ENCODE assay signal across 12 cellular contexts in genomic region chr1:112904831-112905227, GRCh38. TPM values are rescaled to one million over a fixed set of nuclear protein-coding genes. Genes with fewer than 3 reads are reported as not detected.
DNase-seq lines count a peak whose midpoint lies in the region; ATAC-seq and TF ChIP-seq lines count a peak whose summit lies in the region.
"Had no signal": no experiment of that assay in that cellular context is flagged by ENCODE, and none has a peak within 500 bp of the region (broad histone marks: within the 10 kb centered on the region; RNA-seq: fewer than 3 reads in every experiment).

No MANE protein-coding gene starts in this region.

- H3K27ac Mint-ChIP-seq in HFFc6 (peak overlapping the region; percentile 79), WTC11 (peak overlapping the region; percentile 97), progenitor cell of endocrine pancreas (peak overlapping the region; percentile 69)
- H3K27ac Mint-ChIP-seq: immature natural killer cell; stimulated activated memory B cell treated with anti-CD40 and anti-IgM and Interleukin-4, amounts not matched to agents 10 μg/mL and 1 μg/mL and 100 μg/mL, for 72 hours had no signal

- no peak overlapping the region; the same call in 1 of the 2 replicates for H3K4me3 ChIP-seq in iPS-20b (ENCODE audit: low read length)

- H3K27me3 Mint-ChIP-seq in HFFc6 (ENCODE audit: insufficient read depth) (peaks cover 3% of the 10 kb centered on the region; the same call in 1 of the 2 replicates), WTC11 (ENCODE audit: low read depth) (no peaks in the 10 kb centered on the region), progenitor cell of endocrine pancreas (no peaks in the 10 kb centered on the region)
- H3K27me3 Mint-ChIP-seq: stimulated activated memory B cell treated with anti-CD40 and anti-IgM and Interleukin-4, amounts not matched to agents 10 μg/mL and 1 μg/mL and 100 μg/mL, for 72 hours had no signal

- H3K27ac ChIP-seq in iPS-20b (ENCODE audit: low read length), result no peak overlapping the region

- 0 out of 2 replicates have a peak, but pooled peaks cover 5% of the 10 kb centered on the region for H3K36me3 ChIP-seq in iPS-20b (ENCODE audit: insufficient read depth, low read depth, low read length)

- no peaks in the 10 kb centered on the region for H3K27me3 ChIP-seq in iPS-20b (ENCODE audit: insufficient read depth, low read length)

- H3K4me1 ChIP-seq in iPS-20b (ENCODE audit: insufficient read depth, low read length), result peaks cover 25% of the 10 kb centered on the region

- H3K9me3 ChIP-seq in iPS-20b (ENCODE audit: insufficient read depth, low read depth, low read length), result no peaks in the 10 kb centered on the region

- POLR2A ChIA-PET in WTC11 (lab: Charles Lee), result interaction anchor here (0.8 to 1.8 kb wide), 3 partner anchors 137 to 168 kb away, joined by 3 to 4 read pairs (median 4); partner anchors contain the start of gene LRIG2

- no peak for DNase-seq in HFFc6
- DNase-seq in WTC11 (ENCODE audit: low spot score), result no peak
- DNase-seq in progenitor cell of endocrine pancreas (ENCODE audit: low spot score, unreplicated experiment), result no peak
- no peak for DNase-seq in ureter (ENCODE audit: low spot score)
- DNase-seq in activated CD4-positive, alpha-beta T cell treated with anti-CD3 and anti-CD28 coated beads, Interleukin-2, amount 50 U/mL, for 4 hours, result no peak
- DNase-seq in NCI-H2227 (lab: John Stamatoyannopoulos, UW; ENCODE audit: unreplicated experiment), result no peak
- DNase-seq: activated T-cell treated with anti-CD3 and anti-CD28 coated beads for 4 hours, anterior cingulate cortex, immature natural killer cell had no signal

- H3K36me3 Mint-ChIP-seq in HFFc6 (ENCODE audit: low read depth) (peaks cover 19% of the 10 kb centered on the region; the same call in 1 of the 2 replicates), WTC11 (peaks cover 7% of the 10 kb centered on the region; the same call in 1 of the 2 replicates), progenitor cell of endocrine pancreas (ENCODE audit: insufficient read depth) (peaks cover 3% of the 10 kb centered on the region)
- H3K36me3 Mint-ChIP-seq: immature natural killer cell; stimulated activated memory B cell treated with anti-CD40 and anti-IgM and Interleukin-4, amounts not matched to agents 10 μg/mL and 1 μg/mL and 100 μg/mL, for 72 hours had no signal

- CTCF ChIA-PET in WTC11 (lab: Charles Lee), result interaction anchor here (1.0 to 3.0 kb wide), 5 partner anchors 50 to 189 kb away, joined by 3 to 20 read pairs (median 12); partner anchors contain the start of genes LRIG2 and PPM1J

- H3K9ac ChIP-seq in iPS-20b (ENCODE audit: low read depth, low read length), result 0 out of 2 replicates have a peak overlapping the region, but pooled peaks have one; percentile 23

- H3K9me3 Mint-ChIP-seq in HFFc6 (no peaks in the 10 kb centered on the region; the same call in 1 of the 2 replicates), WTC11 (no peaks in the 10 kb centered on the region), progenitor cell of endocrine pancreas (ENCODE audit: low read depth) (no peaks in the 10 kb centered on the region)
- H3K9me3 Mint-ChIP-seq: immature natural killer cell; stimulated activated memory B cell treated with anti-CD40 and anti-IgM and Interleukin-4, amounts not matched to agents 10 μg/mL and 1 μg/mL and 100 μg/mL, for 72 hours had no signal

- H3K4me1 Mint-ChIP-seq in HFFc6 (ENCODE audit: low read depth) (peaks cover 50% of the 10 kb centered on the region), WTC11 (peaks cover 61% of the 10 kb centered on the region), progenitor cell of endocrine pancreas (ENCODE audit: low read depth) (peaks cover 9% of the 10 kb centered on the region)
- H3K4me1 Mint-ChIP-seq: immature natural killer cell had no signal

- ATAC-seq in WTC11, result peak; percentile 58
- ATAC-seq in HG02852 (IDR thresholded peaks at IDR 0.05; ENCODE audit: unreplicated experiment), result no peak
- ATAC-seq: stimulated activated memory B cell treated with anti-CD40 and anti-IgM and Interleukin-4, amounts not matched to agents 10 μg/mL and 1 μg/mL and 100 μg/mL, for 72 hours had no signal

- peak overlapping the region; percentile 31 for H3K4me3 Mint-ChIP-seq in HFFc6
- peak overlapping the region; percentile 43 for H3K4me3 Mint-ChIP-seq in WTC11
- no peak overlapping the region for H3K4me3 Mint-ChIP-seq in progenitor cell of endocrine pancreas (ENCODE audit: low read depth)
- H3K4me3 Mint-ChIP-seq: stimulated activated memory B cell treated with anti-CD40 and anti-IgM and Interleukin-4, amounts not matched to agents 10 μg/mL and 1 μg/mL and 100 μg/mL, for 72 hours had no signal

- no peak for TF ChIP-seq CTCF in HFFc6 (IDR thresholded peaks at IDR 0.05)
- TF ChIP-seq CTCF in WTC11 (IDR thresholded peaks at IDR 0.05), result no peak
- no peak for TF ChIP-seq CTCF in progenitor cell of endocrine pancreas (IDR thresholded peaks at IDR 0.05; ENCODE audit: unreplicated experiment)

TF ChIP-seq in WTC11, 78 proteins besides CTCF, POLR2A, EP300 and RAD21 (continues in another document):
- TF ChIP-seq FOXK1 (CRISPR knock-in tag; IDR thresholded peaks at IDR 0.05) (no peak), GABPB1 (CRISPR knock-in tag; IDR thresholded peaks at IDR 0.05) (no peak), ARID4B (CRISPR knock-in tag; IDR thresholded peaks at IDR 0.05; ENCODE audit: borderline replicate concordance) (no peak), ZNF263 (CRISPR knock-in tag; IDR thresholded peaks at IDR 0.05; ENCODE audit: low read depth) (no peak), CREB1 (CRISPR knock-in tag; IDR thresholded peaks at IDR 0.05) (no peak), E2F1 (CRISPR knock-in tag; IDR thresholded peaks at IDR 0.05) (no peak), ZNF281 (CRISPR knock-in tag; IDR thresholded peaks at IDR 0.05) (no peak)

RNA-seq across cellular contexts. Expression of gene SLC16A1, which starts 51.2 kb away (rescaled TPM):
- 10 to 100 TPM; 61.0 to 95.0 (median 69.4) TPM for total RNA-seq in HFFc6 (2021; fragmentation: NEBNext Ultra II Directional; extraction: Animal tissue kit (Norgen Biotek cat#: 25700))
- 328 to 381 TPM (median 374 TPM) in 3 replicates for total RNA-seq in WTC11 (2021)
- total RNA-seq in progenitor cell of endocrine pancreas, result 62.7 and 65.0 TPM in 2 replicates
- total RNA-seq in ureter, result 9.0 TPM
